22 cellular contexts compared by ENCODE assay signal in the genomic region with DNA sequence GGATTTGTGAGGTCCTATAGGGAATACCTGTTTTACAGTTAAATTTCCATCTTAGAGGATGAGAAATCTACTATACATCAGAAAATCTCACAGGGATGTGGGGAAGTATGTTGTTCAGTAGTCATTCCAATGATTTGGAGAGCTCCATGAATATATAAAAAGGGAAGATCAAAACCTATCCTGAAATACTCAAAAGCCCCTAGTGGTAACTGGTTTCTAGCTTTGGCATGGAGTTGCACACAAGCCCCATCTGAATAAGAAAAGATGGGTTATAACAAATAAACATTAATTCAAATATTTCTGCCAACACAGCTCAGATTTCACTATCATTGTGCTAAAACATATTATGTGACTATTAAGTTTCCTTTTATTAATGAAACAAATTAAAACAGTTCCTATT.
DNase-seq lines count a peak whose midpoint lies in the region; ATAC-seq and TF ChIP-seq lines count a peak whose summit lies in the region.
"Had no signal": no experiment of that assay in that cellular context is flagged by ENCODE, and none has a peak within 500 bp of the region (broad histone marks: within the 10 kb centered on the region; RNA-seq: fewer than 3 reads in every experiment).

No MANE protein-coding gene starts in this region.

- H3K9me3 Mint-ChIP-seq in HFFc6 (no peaks in the 10 kb centered on the region), chondrocyte (ENCODE audit: low read depth) (peaks cover under 1% of the 10 kb centered on the region), progenitor cell of endocrine pancreas (ENCODE audit: low read depth) (no peaks in the 10 kb centered on the region), osteocyte (ENCODE audit: unreplicated experiment) (no peaks in the 10 kb centered on the region)
- H3K9me3 Mint-ChIP-seq: IgD-negative memory B cell had no signal

- H3K4me3 Mint-ChIP-seq in HFFc6: no peak overlapping the region
- H3K4me3 Mint-ChIP-seq in chondrocyte (ENCODE audit: unreplicated experiment): no peak overlapping the region
- H3K4me3 Mint-ChIP-seq in progenitor cell of endocrine pancreas (ENCODE audit: low read depth): no peak overlapping the region
- H3K4me3 Mint-ChIP-seq in osteocyte (ENCODE audit: unreplicated experiment): no peak overlapping the region
- H3K4me3 Mint-ChIP-seq: IgD-negative memory B cell had no signal

- no peaks in the 10 kb centered on the region for H3K36me3 Mint-ChIP-seq in HFFc6 (ENCODE audit: low read depth)
- H3K36me3 Mint-ChIP-seq in chondrocyte (ENCODE audit: low read depth): no peaks in the 10 kb centered on the region
- no peaks in the 10 kb centered on the region for H3K36me3 Mint-ChIP-seq in progenitor cell of endocrine pancreas (ENCODE audit: insufficient read depth)
- no peaks in the 10 kb centered on the region for H3K36me3 Mint-ChIP-seq in osteocyte (ENCODE audit: unreplicated experiment)
- H3K36me3 Mint-ChIP-seq: IgD-negative memory B cell had no signal

- no peak overlapping the region for H3K4me3 ChIP-seq in BE2C (ENCODE audit: low read depth, low read length)
- H3K4me3 ChIP-seq: A549, MG63, SJSA1 had no signal

- H3K4me1 Mint-ChIP-seq in HFFc6 (ENCODE audit: low read depth): no peaks in the 10 kb centered on the region
- no peaks in the 10 kb centered on the region for H3K4me1 Mint-ChIP-seq in chondrocyte (ENCODE audit: low read depth)
- no peaks in the 10 kb centered on the region for H3K4me1 Mint-ChIP-seq in progenitor cell of endocrine pancreas (ENCODE audit: low read depth)
- no peaks in the 10 kb centered on the region for H3K4me1 Mint-ChIP-seq in osteocyte (ENCODE audit: unreplicated experiment)
- H3K4me1 Mint-ChIP-seq: IgD-negative memory B cell had no signal

- H3K27me3 Mint-ChIP-seq in HFFc6 (ENCODE audit: insufficient read depth) (no peaks in the 10 kb centered on the region; the same call in 1 of the 2 replicates), chondrocyte (ENCODE audit: low read depth) (peaks cover 41% of the 10 kb centered on the region), progenitor cell of endocrine pancreas (peaks cover 27% of the 10 kb centered on the region), osteocyte (ENCODE audit: unreplicated experiment) (peaks cover 53% of the 10 kb centered on the region)
- H3K27me3 Mint-ChIP-seq: IgD-negative memory B cell had no signal

- no peaks in the 10 kb centered on the region for H3K9me3 ChIP-seq in BE2C
- H3K9me3 ChIP-seq: A549, MG63, SJSA1 had no signal

- H3K27ac Mint-ChIP-seq in HFFc6: no peak overlapping the region
- no peak overlapping the region for H3K27ac Mint-ChIP-seq in chondrocyte (ENCODE audit: unreplicated experiment)
- no peak overlapping the region for H3K27ac Mint-ChIP-seq in progenitor cell of endocrine pancreas
- H3K27ac Mint-ChIP-seq in osteocyte (ENCODE audit: unreplicated experiment): no peak overlapping the region
- H3K27ac Mint-ChIP-seq: IgD-negative memory B cell had no signal

- H3K4me1 ChIP-seq in BE2C: peaks cover 4% of the 10 kb centered on the region; the same call in 1 of the 2 replicates
- H3K4me1 ChIP-seq: A549, SJSA1 had no signal

- H3K27me3 ChIP-seq in BE2C: no peaks in the 10 kb centered on the region
- H3K27me3 ChIP-seq: MG63 had no signal

- peak; percentile 36 for TF ChIP-seq CTCF in BE2C (IDR thresholded peaks at IDR 0.05; ENCODE audit: low read depth, low read length)
- TF ChIP-seq CTCF in HFFc6 (IDR thresholded peaks at IDR 0.05): peak; percentile 10; the same call in 1 of the 2 replicates
- TF ChIP-seq CTCF in chondrocyte (IDR thresholded peaks at IDR 0.05): peak; percentile 9
- peak; percentile 19 for TF ChIP-seq CTCF in progenitor cell of endocrine pancreas (IDR thresholded peaks at IDR 0.05; ENCODE audit: unreplicated experiment)
- TF ChIP-seq CTCF in osteocyte (IDR thresholded peaks at IDR 0.05): no peak

- ATAC-seq in stimulated activated naive CD8-positive, alpha-beta T cell treated with anti-CD3 and anti-CD28 coated beads, Interleukin-15, Interleukin-2, amounts not matched to agents 100 U/mL and 50 U/mL, for 24 hours: no peak
- no peak for ATAC-seq in GM18873 (IDR thresholded peaks at IDR 0.05; ENCODE audit: low FRiP score, unreplicated experiment)
- ATAC-seq: A549, Right ventricle myocardium inferior had no signal

- peaks cover under 1% of the 10 kb centered on the region for H3K36me3 ChIP-seq in BE2C
- H3K36me3 ChIP-seq: MG63, SJSA1 had no signal

- DNase-seq in BE2C: no peak
- no peak for DNase-seq in HFFc6
- no peak for DNase-seq in chondrocyte (ENCODE audit: low spot score)
- DNase-seq in progenitor cell of endocrine pancreas (ENCODE audit: low spot score, unreplicated experiment): no peak
- no peak for DNase-seq in NCI-H128 (lab: John Stamatoyannopoulos, UW; ENCODE audit: unreplicated experiment)
- DNase-seq in stimulated activated naive CD8-positive, alpha-beta T cell treated with anti-CD3 and anti-CD28 coated beads, Interleukin-15, Interleukin-2, amounts not matched to agents 100 U/mL and 50 U/mL, for 24 hours: no peak
- no peak for DNase-seq in osteocyte (ENCODE audit: extremely low spot score, unreplicated experiment)
- DNase-seq: DND-41, GOT3, Karpas-422, MG63, NCI-H1417 treated with DMSO at 0.1 percent for 48 hours, NCI-H187, NCI-H2107, NCI-H446 treated with DMSO at 0.1 percent for 48 hours, NCI-H526 treated with DMSO at 0.1 percent for 48 hours, OCI-M1 had no signal
